In the genomic region with DNA sequence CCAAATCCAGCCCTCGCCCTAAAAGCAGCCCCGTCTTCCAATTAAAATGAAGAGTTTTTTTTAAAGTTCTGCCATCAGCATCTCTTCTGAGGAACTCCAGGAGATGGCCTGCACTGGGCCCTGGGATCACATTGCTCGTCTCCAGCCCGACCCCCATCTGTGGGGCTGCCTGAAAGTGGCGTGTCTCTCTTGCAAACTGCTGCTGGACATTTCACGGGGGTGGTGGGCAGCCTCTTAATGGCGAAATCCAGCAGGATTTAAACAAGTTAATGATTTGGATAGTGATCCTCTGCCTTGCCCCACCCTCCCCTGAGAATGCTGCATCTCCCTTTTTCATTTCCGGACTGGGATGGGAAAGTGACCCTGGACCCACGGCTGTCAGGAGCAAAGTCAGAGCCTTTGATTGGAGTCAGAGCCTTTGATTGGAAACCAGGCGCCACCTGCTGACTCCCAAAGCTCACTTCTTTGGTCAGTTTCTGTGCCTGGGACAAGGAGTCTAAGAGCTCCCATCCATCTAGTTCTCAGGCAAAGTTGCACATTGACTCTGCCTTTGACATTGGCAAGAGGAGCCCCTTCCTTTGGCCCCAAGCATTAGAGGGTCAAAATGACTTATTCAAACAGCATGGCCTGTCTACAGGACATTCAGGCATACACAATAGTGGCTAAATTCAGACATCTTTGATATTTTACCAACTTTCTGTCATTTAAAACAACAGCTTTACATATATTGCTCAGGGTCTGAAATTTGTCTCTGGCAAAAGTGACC, we compare ENCODE assay signal across 10 cellular contexts.
DNase-seq lines count a peak whose midpoint lies in the region; ATAC-seq and TF ChIP-seq lines count a peak whose summit lies in the region.
"Had no signal": no experiment of that assay in that cellular context is flagged by ENCODE, and none has a peak within 500 bp of the region (broad histone marks: within the 10 kb centered on the region; RNA-seq: fewer than 3 reads in every experiment).

No MANE protein-coding gene starts in this region.

- H3K4me3 ChIP-seq in NT2/D1 (ENCODE audit: insufficient read length, low read depth) (no peak overlapping the region), lung (no peak overlapping the region)
- H3K4me3 ChIP-seq: skin epidermis had no signal

- no peak overlapping the region for H3K27ac ChIP-seq in lung (ENCODE audit: low read depth in 1 of 2, low read length in 1 of 2)
- H3K27ac ChIP-seq: skin epidermis had no signal

- no peaks in the 10 kb centered on the region for H3K36me3 Mint-ChIP-seq in HFFc6 (ENCODE audit: low read depth)

- TF ChIP-seq CTCF in HFFc6 (IDR thresholded peaks at IDR 0.05) (peak; percentile 82), lung (IDR thresholded peaks at IDR 0.05; ENCODE audit: control extremely low read depth, extremely low read depth) (peak; percentile 67)

- H3K4me3 Mint-ChIP-seq in HFFc6 = no peak overlapping the region
- H3K4me3 Mint-ChIP-seq: T-helper 1 cell treated with Interleukin-12 subunit alpha and Interleukin-12 subunit beta and Interleukin-4 antibody, amounts not matched to agents 30 μg/mL and 1 μg/mL, for 36 hours had no signal

- DNase-seq in DMS 273 (lab: John Stamatoyannopoulos, UW; ENCODE audit: unreplicated experiment) = peak; percentile 73
- peak; percentile 63 for DNase-seq in HFFc6
- DNase-seq in NT2/D1 (ENCODE audit: low read depth, low spot score) = peak; percentile 76
- DNase-seq in dermis microvascular lymphatic vessel endothelial cell (ENCODE audit: low read depth in 2 of 2) = peak; percentile 51 to 77
- peak; percentile 45 for DNase-seq in lung (ENCODE audit: low spot score)
- no peak for DNase-seq in UCSD-AML1 (lab: John Stamatoyannopoulos, UW; ENCODE audit: unreplicated experiment)

- ATAC-seq in lung (ENCODE audit: insufficient read depth, low FRiP score) (no peak), GM19397 (IDR thresholded peaks at IDR 0.05; ENCODE audit: unreplicated experiment) (no peak), GM19351 (IDR thresholded peaks at IDR 0.05; ENCODE audit: unreplicated experiment) (no peak)

- WGBS in lung, 2 donors = 57 to 61% methylated on average over 10 of the region's 10 CpGs

- peaks cover 2% of the 10 kb centered on the region for H3K4me1 ChIP-seq in NT2/D1 (ENCODE audit: insufficient read depth, insufficient read length)
- H3K4me1 ChIP-seq in lung (ENCODE audit: control insufficient read depth in 2 of 2, insufficient read depth in 2 of 2, low read length in 2 of 2) = no peaks in the 10 kb centered on the region

- no peak overlapping the region for H3K9ac ChIP-seq in NT2/D1 (ENCODE audit: insufficient read length, low read depth)

- H3K27me3 Mint-ChIP-seq in HFFc6 (ENCODE audit: insufficient read depth) = peaks cover 8% of the 10 kb centered on the region

- no peaks in the 10 kb centered on the region for H3K9me3 Mint-ChIP-seq in HFFc6
- H3K9me3 Mint-ChIP-seq: T-helper 1 cell treated with Interleukin-12 subunit alpha and Interleukin-12 subunit beta and Interleukin-4 antibody, amounts not matched to agents 30 μg/mL and 1 μg/mL, for 36 hours had no signal

- no peak overlapping the region for H3K27ac Mint-ChIP-seq in HFFc6
- H3K27ac Mint-ChIP-seq: T-helper 1 cell treated with Interleukin-12 subunit alpha and Interleukin-12 subunit beta and Interleukin-4 antibody, amounts not matched to agents 30 μg/mL and 1 μg/mL, for 36 hours had no signal

- H3K27me3 ChIP-seq in NT2/D1 (ENCODE audit: insufficient read depth, insufficient read length) (peaks cover 3% of the 10 kb centered on the region), lung (ENCODE audit: control insufficient read depth, insufficient read depth) (no peaks in the 10 kb centered on the region)

- no peaks in the 10 kb centered on the region for H3K36me3 ChIP-seq in NT2/D1 (ENCODE audit: insufficient read depth, insufficient read length, low read length)
- H3K36me3 ChIP-seq in lung (ENCODE audit: control insufficient read depth in 2 of 2, insufficient read depth in 2 of 2, low read length in 2 of 2) = no peaks in the 10 kb centered on the region

- H3K4me1 Mint-ChIP-seq in HFFc6 (ENCODE audit: low read depth) = peaks cover 11% of the 10 kb centered on the region

- H3K9me3 ChIP-seq in NT2/D1 (ENCODE audit: insufficient read depth, low read length) (no peaks in the 10 kb centered on the region), lung (ENCODE audit: control insufficient read depth in 2 of 2, insufficient read depth in 1 of 2, low read length in 1 of 2) (no peaks in the 10 kb centered on the region)
